Comparison of ENCODE assay signal across 9 cellular contexts in genomic region chr7:38367301-38367700, GRCh38.
DNase-seq lines count a peak whose midpoint lies in the region; ATAC-seq and TF ChIP-seq lines count a peak whose summit lies in the region.
"Had no signal": no experiment of that assay in that cellular context is flagged by ENCODE, and none has a peak within 500 bp of the region (broad histone marks: within the 10 kb centered on the region; RNA-seq: fewer than 3 reads in every experiment).

No MANE protein-coding gene starts in this region.

- DNase-seq in CD8-positive, alpha-beta memory T cell, result peak in 1 of 5 donors; percentile 29
- peak; percentile 21 for DNase-seq in activated naive CD8-positive, alpha-beta T cell treated with anti-CD3 and anti-CD28 coated beads for 36 hours
- DNase-seq in aorta (no peak), A172 (ENCODE audit: low spot score) (no peak), left ventricle myocardium inferior (no peak)
- DNase-seq: DMS79 treated with DMSO at 0.1 percent for 48 hours had no signal

- peaks cover 84 to 93% (median 89%) of the 10 kb centered on the region in 3 donors for H3K4me1 Mint-ChIP-seq in CD8-positive, alpha-beta memory T cell
- peaks cover 60% of the 10 kb centered on the region for H3K4me1 Mint-ChIP-seq in activated naive CD8-positive, alpha-beta T cell treated with anti-CD3 and anti-CD28 coated beads for 36 hours

- no peak overlapping the region for H3K27ac ChIP-seq in CD8-positive, alpha-beta memory T cell (ENCODE audit: low read depth, low read length)
- no peak overlapping the region for H3K27ac ChIP-seq in aorta (ENCODE audit: low read depth in 1 of 2, low read length in 2 of 2)
- H3K27ac ChIP-seq in left ventricle myocardium inferior (replicated peaks), result no peak overlapping the region

- no peaks in the 10 kb centered on the region for H3K27me3 ChIP-seq in CD8-positive, alpha-beta memory T cell (ENCODE audit: insufficient read depth, low read length, poor library complexity, severe bottlenecking)
- H3K27me3 ChIP-seq in aorta (ENCODE audit: control insufficient read depth in 1 of 2, insufficient read depth in 2 of 2, low read length in 1 of 2) (no peaks in the 10 kb centered on the region), left ventricle myocardium inferior (ENCODE audit: low read depth) (no peaks in the 10 kb centered on the region)

- ATAC-seq in GM19438 (IDR thresholded peaks at IDR 0.05; ENCODE audit: low read depth, unreplicated experiment), result peak; percentile 60
- ATAC-seq in HG03159 (IDR thresholded peaks at IDR 0.05; ENCODE audit: unreplicated experiment), result peak; percentile 49
- no peak for ATAC-seq in esophagus mucosa
- no peak for ATAC-seq in aorta (ENCODE audit: low FRiP score)

- no peaks in the 10 kb centered on the region for H3K9me3 Mint-ChIP-seq in CD8-positive, alpha-beta memory T cell
- no peaks in the 10 kb centered on the region for H3K9me3 Mint-ChIP-seq in activated naive CD8-positive, alpha-beta T cell treated with anti-CD3 and anti-CD28 coated beads for 36 hours

- H3K36me3 Mint-ChIP-seq in CD8-positive, alpha-beta memory T cell, result peaks cover 0 to 39% (median 5%) of the 10 kb centered on the region in 3 donors
- H3K36me3 Mint-ChIP-seq in activated naive CD8-positive, alpha-beta T cell treated with anti-CD3 and anti-CD28 coated beads for 36 hours, result peaks cover 3% of the 10 kb centered on the region

- CTCF ChIA-PET in CD8-positive, alpha-beta memory T cell (lab: Charles Lee), result interaction anchor here (0.9 to 7.4 kb wide), 13 partner anchors 9 to 258 kb away, joined by 3 to 394 read pairs (median 12); partner anchors contain the start of gene STARD3NL

- peak overlapping the region; percentile 79 to 98 (median 95) for H3K27ac Mint-ChIP-seq in CD8-positive, alpha-beta memory T cell
- peak overlapping the region; percentile 77 for H3K27ac Mint-ChIP-seq in activated naive CD8-positive, alpha-beta T cell treated with anti-CD3 and anti-CD28 coated beads for 36 hours

- peaks cover 0 to 1% of the 10 kb centered on the region in 2 donors for H3K27me3 Mint-ChIP-seq in CD8-positive, alpha-beta memory T cell
- H3K27me3 Mint-ChIP-seq in activated naive CD8-positive, alpha-beta T cell treated with anti-CD3 and anti-CD28 coated beads for 36 hours, result no peaks in the 10 kb centered on the region

- H3K4me3 ChIP-seq in CD8-positive, alpha-beta memory T cell (ENCODE audit: low read length), result peak overlapping the region; percentile 38
- H3K4me3 ChIP-seq in aorta (ENCODE audit: low read length in 2 of 2) (no peak overlapping the region), left ventricle myocardium inferior (no peak overlapping the region)

- TF ChIP-seq CTCF in left ventricle myocardium inferior (IDR thresholded peaks at IDR 0.05; ENCODE audit: borderline replicate concordance), result no peak

- peak overlapping the region; percentile 63 to 88 (median 73) for H3K4me3 Mint-ChIP-seq in CD8-positive, alpha-beta memory T cell
- H3K4me3 Mint-ChIP-seq in activated naive CD8-positive, alpha-beta T cell treated with anti-CD3 and anti-CD28 coated beads for 36 hours, result peak overlapping the region; percentile 46

- H3K9me3 ChIP-seq in CD8-positive, alpha-beta memory T cell (ENCODE audit: low read length), result no peaks in the 10 kb centered on the region
- H3K9me3 ChIP-seq in aorta (ENCODE audit: control insufficient read depth, low read length), result no peaks in the 10 kb centered on the region
- no peaks in the 10 kb centered on the region for H3K9me3 ChIP-seq in left ventricle myocardium inferior (replicated peaks)

- peaks cover 75% of the 10 kb centered on the region for H3K4me1 ChIP-seq in CD8-positive, alpha-beta memory T cell (ENCODE audit: insufficient read depth, low read length)
- H3K4me1 ChIP-seq in aorta (ENCODE audit: control insufficient read depth in 1 of 2, insufficient read depth in 2 of 2, low read length in 2 of 2), result no peaks in the 10 kb centered on the region
- peaks cover 7% of the 10 kb centered on the region for H3K4me1 ChIP-seq in left ventricle myocardium inferior

- no peaks in the 10 kb centered on the region for H3K36me3 ChIP-seq in CD8-positive, alpha-beta memory T cell (ENCODE audit: insufficient read depth, low read length)
- no peaks in the 10 kb centered on the region for H3K36me3 ChIP-seq in aorta (ENCODE audit: control insufficient read depth in 1 of 2, insufficient read depth in 2 of 2, low read length in 1 of 2)
- no peaks in the 10 kb centered on the region for H3K36me3 ChIP-seq in left ventricle myocardium inferior

- intact Hi-C loops in aorta (cut with DNase I), result no loop called here
- intact Hi-C loops in left ventricle myocardium inferior (cut with micrococcal nuclease), result no loop called here

- POLR2A ChIA-PET in CD8-positive, alpha-beta memory T cell (lab: Charles Lee), result interaction anchor here (0.6 to 4.7 kb wide), 2 partner anchors 31 to 150 kb away, joined by 5 to 34 read pairs; no protein-coding TSS in a partner anchor

Comparison
In these comparisons a context has a peak if more than half of its experiments do, and no peak if none do; other contexts are left out.
1. ATAC-seq: peak in GM19438 (single experiment) and HG03159 (single experiment); none in esophagus mucosa (single experiment) and aorta (single experiment).